14 cellular contexts compared by ENCODE assay signal in genomic region chr6:27816906-27817305, GRCh38.
A peak's percentile ranks its signal among the peaks of the same experiment; 100 is the strongest.
DNase-seq lines count a peak whose midpoint lies in the region; ATAC-seq and TF ChIP-seq lines count a peak whose summit lies in the region.
"Had no signal": no experiment of that assay in that cellular context is flagged by ENCODE, and none has a peak within 500 bp of the region (broad histone marks: within the 10 kb centered on the region; RNA-seq: fewer than 3 reads in every experiment).

No MANE protein-coding gene starts in this region.

- H3K36me3 Mint-ChIP-seq in Caco-2 (ENCODE audit: insufficient read depth, unreplicated experiment): peaks cover 53% of the 10 kb centered on the region

- H3K27me3 ChIP-seq in A673 (replicated peaks; ENCODE audit: insufficient read depth, low read depth, low read length, poor library complexity): no peaks in the 10 kb centered on the region
- H3K27me3 ChIP-seq in Caco-2 (replicated peaks; ENCODE audit: control insufficient read depth, insufficient read depth, low read length): no peaks in the 10 kb centered on the region
- no peaks in the 10 kb centered on the region for H3K27me3 ChIP-seq in NT2/D1 (ENCODE audit: insufficient read depth, insufficient read length)
- no peaks in the 10 kb centered on the region for H3K27me3 ChIP-seq in iPS-15b (ENCODE audit: control insufficient read depth, insufficient read depth, low read length)
- H3K27me3 ChIP-seq: MG63, SJSA1 had no signal

- TF ChIP-seq CTCF in A673 (conservative IDR thresholded peaks at IDR 0.05; ENCODE audit: low read depth, low read length): no peak
- TF ChIP-seq CTCF in Caco-2 (IDR thresholded peaks at IDR 0.05; ENCODE audit: insufficient read depth in 1 of 2, low read depth in 1 of 2, low read length in 1 of 2, severe bottlenecking in 1 of 2, unreplicated experiment in 1 of 2): no peak

- H3K9me3 Mint-ChIP-seq in Caco-2 (ENCODE audit: unreplicated experiment): peaks cover 9% of the 10 kb centered on the region

- peak overlapping the region; percentile 82 for H3K27ac Mint-ChIP-seq in Caco-2 (ENCODE audit: unreplicated experiment)

- intact Hi-C loops in A673 (cut with micrococcal nuclease; ENCODE audit: unreplicated experiment): loop anchor here (10.0 kb wide), 1 partner anchor 1772 kb away; a partner anchor contains a TSS
- intact Hi-C loops in Caco-2 (cut with micrococcal nuclease; ENCODE audit: unreplicated experiment): no loop called here

- POLR2A ChIA-PET in A673 (lab: Charles Lee; ENCODE audit: low non-redundant PET) (no interaction called here), Caco-2 (lab: Charles Lee) (interaction anchor here (0.5 kb wide), 1 partner anchor 670 kb away, joined by 6 read pairs; a partner anchor contains a TSS)

- H3K4me3 ChIP-seq in A673 (ENCODE audit: low read depth, low read length, poor library complexity, severe bottlenecking) (no peak overlapping the region), Caco-2 (ENCODE audit: low read depth, low read length) (no peak overlapping the region), NT2/D1 (ENCODE audit: insufficient read length, low read depth) (no peak overlapping the region), iPS-15b (ENCODE audit: low read depth, low read length) (no peak overlapping the region)
- H3K4me3 ChIP-seq: esophagus muscularis mucosa, MG63, SJSA1, tibial nerve had no signal

- no peaks in the 10 kb centered on the region for H3K27me3 Mint-ChIP-seq in Caco-2 (ENCODE audit: insufficient read depth, unreplicated experiment)

- H3K4me1 ChIP-seq in A673 (ENCODE audit: insufficient read depth, low read length, poor library complexity, severe bottlenecking) (peaks cover 6% of the 10 kb centered on the region), Caco-2 (peaks cover 21% of the 10 kb centered on the region), NT2/D1 (ENCODE audit: insufficient read depth, insufficient read length) (no peaks in the 10 kb centered on the region), iPS-15b (ENCODE audit: control insufficient read depth, insufficient read depth, low read length) (peaks cover 2% of the 10 kb centered on the region)

- H3K9me3 ChIP-seq in A673 (ENCODE audit: low read depth, low read length, poor library complexity, severe bottlenecking) (no peaks in the 10 kb centered on the region), Caco-2 (no peaks in the 10 kb centered on the region), NT2/D1 (ENCODE audit: insufficient read depth, low read length) (no peaks in the 10 kb centered on the region), iPS-15b (ENCODE audit: control insufficient read depth, insufficient read depth, low read length) (no peaks in the 10 kb centered on the region)
- H3K9me3 ChIP-seq: esophagus muscularis mucosa, SJSA1, tibial nerve had no signal

- BruUV-seq in A673 (replicated peaks; lab: Mats Ljungman, UMichigan): no TSS peak
- no TSS peak for BruUV-seq in Caco-2 (replicated peaks; lab: Mats Ljungman, UMichigan)

- DNase-seq in A673 (ENCODE audit: low spot score): no peak
- DNase-seq in Caco-2: no peak
- DNase-seq in NT2/D1 (ENCODE audit: low read depth, low spot score): no peak
- no peak for DNase-seq in medulla oblongata (ENCODE audit: extremely low spot score)
- DNase-seq in KG1 (lab: John Stamatoyannopoulos, UW): no peak
- no peak for DNase-seq in NCI-H748 treated with DMSO at 0.1 percent for 48 hours (lab: John Stamatoyannopoulos, UW)
- DNase-seq: islet precursor cell; MG63; stimulated activated CD4-positive, alpha-beta T cell treated with anti-CD3 and anti-CD28 coated beads, Interleukin-4, amount 100 ng/mL, for 4 hours had no signal

- H3K4me3 Mint-ChIP-seq in Caco-2 (ENCODE audit: unreplicated experiment): no peak overlapping the region

- peak overlapping the region; percentile 79 for H3K27ac ChIP-seq in A673 (ENCODE audit: low read depth, low read length, poor library complexity, severe bottlenecking)
- H3K27ac ChIP-seq: esophagus muscularis mucosa, SJSA1, tibial nerve had no signal

- H3K36me3 ChIP-seq in A673 (ENCODE audit: insufficient read depth, low read length, poor library complexity, severe bottlenecking) (no peaks in the 10 kb centered on the region), Caco-2 (ENCODE audit: control insufficient read depth, insufficient read depth, low read length) (no peaks in the 10 kb centered on the region), NT2/D1 (ENCODE audit: insufficient read depth, insufficient read length, low read length) (no peaks in the 10 kb centered on the region), iPS-15b (ENCODE audit: control insufficient read depth, insufficient read depth, low read length) (no peaks in the 10 kb centered on the region)
- H3K36me3 ChIP-seq: esophagus muscularis mucosa, MG63, SJSA1, tibial nerve had no signal

- no peak for ATAC-seq in GM21367 (IDR thresholded peaks at IDR 0.05; ENCODE audit: unreplicated experiment)

- CTCF ChIA-PET in A673 (lab: Charles Lee): no interaction called here
- CTCF ChIA-PET in Caco-2 (lab: Charles Lee): no interaction called here

- H3K4me1 Mint-ChIP-seq in Caco-2 (ENCODE audit: low read depth, unreplicated experiment): peaks cover 18% of the 10 kb centered on the region

- H3K9ac ChIP-seq in NT2/D1 (ENCODE audit: insufficient read length, low read depth) (peak overlapping the region; percentile 90), iPS-15b (ENCODE audit: low read depth, low read length) (peak overlapping the region; percentile 13)
